33 cellular contexts compared by ENCODE assay signal in the genomic region with DNA sequence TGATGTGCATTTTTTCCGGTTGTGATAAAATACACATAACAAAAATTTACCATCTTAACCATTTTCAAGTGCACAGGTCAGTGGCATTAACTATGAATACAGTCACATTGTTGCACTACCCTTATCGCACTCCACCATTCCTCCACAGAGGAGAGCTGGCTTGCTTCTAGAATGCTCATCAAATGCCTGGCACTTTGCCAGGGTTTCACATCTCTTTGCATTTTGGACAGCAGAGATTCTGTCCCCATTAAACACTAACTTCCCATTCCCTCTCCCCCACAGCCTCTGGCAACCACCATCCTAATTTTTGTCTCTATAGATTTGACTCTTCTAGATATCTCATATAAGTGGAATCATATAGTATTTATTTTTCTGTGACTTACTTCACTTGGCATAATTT.
"Had no signal": no experiment of that assay in that cellular context is flagged by ENCODE, and none has a peak within 500 bp of the region (broad histone marks: within the 10 kb centered on the region; RNA-seq: fewer than 3 reads in every experiment).

No MANE protein-coding gene starts in this region.

- DNase-seq: activated B cell treated with CpG ODN at 0.5 μM for 24 hours; activated CD4-positive, alpha-beta T cell treated with anti-CD3 and anti-CD28 coated beads for 1 hour; activated CD4-positive, alpha-beta T cell treated with anti-CD3 and anti-CD28 coated beads for 48 hours; activated CD8-positive, alpha-beta T cell treated with anti-CD3 and anti-CD28 coated beads for 36 hours; activated effector memory CD4-positive, alpha-beta T cell treated with anti-CD3 and anti-CD28 coated beads, Interleukin-2, amount 50 U/mL, for 16 hours; activated naive CD4-positive, alpha-beta T cell; activated naive CD4-positive, alpha-beta T cell treated with anti-CD3 and anti-CD28 coated beads, Interleukin-2, amount 50 U/mL, for 16 hours; activated naive CD8-positive, alpha-beta T cell treated with anti-CD3 and anti-CD28 coated beads, Interleukin-2, amount 10 ng/mL, durations not matched to agents 7 days and 5 days; activated T-cell treated with anti-CD3 and anti-CD28 coated beads, Interleukin-2, amount 50 U/mL, for 1 hour; activated T-cell treated with anti-CD3 and anti-CD28 coated beads, Interleukin-2, amount 50 U/mL, for 72 hours; amygdala; Kasumi-1; KG1; MG63; NCI-H1105; NCI-H1417 treated with DMSO at 0.1 percent for 48 hours; NCI-H187 treated with DMSO at 0.1 percent for 48 hours; NCI-H2081; NCI-H2171; NCI-H446; NCI-H510A treated with DMSO at 0.1 percent for 48 hours; NCI-H526 treated with DMSO at 0.1 percent for 48 hours; NCI-H82; PC-9; Right ventricle myocardium superior had no signal

- H3K9me3 ChIP-seq: ascending aorta, MG63 had no signal

- H3K27ac ChIP-seq: ascending aorta, cardiac muscle cell, PC-9, VCaP had no signal

- H3K4me1 Mint-ChIP-seq: activated B cell treated with CpG ODN at 0.5 μM for 24 hours; activated naive CD8-positive, alpha-beta T cell treated with anti-CD3 and anti-CD28 coated beads, Interleukin-2, amount 10 ng/mL, durations not matched to agents 7 days and 5 days; activated T-helper 17 cell treated with anti-CD3 and anti-CD28 coated beads, Interleukin-2, amount 50 U/mL, for 72 hours; central memory CD8-positive, alpha-beta T cell; IgD-negative memory B cell had no signal

- H3K27me3 Mint-ChIP-seq: activated B cell treated with CpG ODN at 0.5 μM for 24 hours; activated CD8-positive, alpha-beta T cell treated with anti-CD3 and anti-CD28 coated beads for 36 hours; activated naive CD8-positive, alpha-beta T cell treated with anti-CD3 and anti-CD28 coated beads, Interleukin-2, amount 10 ng/mL, durations not matched to agents 7 days and 5 days; activated T-helper 17 cell treated with anti-CD3 and anti-CD28 coated beads, Interleukin-2, amount 50 U/mL, for 72 hours had no signal

- FAIRE-seq: RCC 7860 had no signal

- H3K4me2 ChIP-seq: PC-9 had no signal

- H2AFZ ChIP-seq: PC-9 had no signal

- H3K36me3 Mint-ChIP-seq: activated naive CD8-positive, alpha-beta T cell treated with anti-CD3 and anti-CD28 coated beads, Interleukin-2, amount 10 ng/mL, durations not matched to agents 7 days and 5 days; IgD-negative memory B cell had no signal

- H3K9me3 Mint-ChIP-seq: activated B cell treated with CpG ODN at 0.5 μM for 24 hours; activated CD8-positive, alpha-beta T cell treated with anti-CD3 and anti-CD28 coated beads for 36 hours; activated naive CD8-positive, alpha-beta T cell treated with anti-CD3 and anti-CD28 coated beads, Interleukin-2, amount 10 ng/mL, durations not matched to agents 7 days and 5 days; activated T-cell treated with anti-CD3 and anti-CD28 coated beads, Interleukin-2, amount 50 U/mL, for 72 hours; activated T-helper 17 cell treated with anti-CD3 and anti-CD28 coated beads, Interleukin-2, amount 50 U/mL, for 72 hours; central memory CD8-positive, alpha-beta T cell; T-helper 2 cell treated with Interferon-gamma antibody and Interleukin-4, amounts not matched to agents 5 μg/mL and 100 μg/mL, for 36 hours had no signal

- H3K27ac Mint-ChIP-seq: activated B cell treated with CpG ODN at 0.5 μM for 24 hours; activated CD8-positive, alpha-beta T cell treated with anti-CD3 and anti-CD28 coated beads for 36 hours; activated naive CD8-positive, alpha-beta T cell treated with anti-CD3 and anti-CD28 coated beads, Interleukin-2, amount 10 ng/mL, durations not matched to agents 7 days and 5 days; activated T-cell treated with anti-CD3 and anti-CD28 coated beads, Interleukin-2, amount 50 U/mL, for 72 hours; activated T-helper 17 cell treated with anti-CD3 and anti-CD28 coated beads, Interleukin-2, amount 50 U/mL, for 72 hours; IgD-negative memory B cell; T-helper 2 cell treated with Interferon-gamma antibody and Interleukin-4, amounts not matched to agents 5 μg/mL and 100 μg/mL, for 36 hours had no signal

- H3K27me3 ChIP-seq: ascending aorta, cardiac muscle cell, MG63 had no signal

- H3K4me3 ChIP-seq: ascending aorta, cardiac muscle cell, MG63, PC-9 had no signal

- H3K36me3 ChIP-seq: ascending aorta, cardiac muscle cell, MG63 had no signal

- ATAC-seq: activated CD8-positive, alpha-beta T cell treated with anti-CD3 and anti-CD28 coated beads for 36 hours; activated T-cell treated with anti-CD3 and anti-CD28 coated beads, Interleukin-2, amount 50 U/mL, for 72 hours; activated T-helper 17 cell treated with anti-CD3 and anti-CD28 coated beads, Interleukin-2, amount 50 U/mL, for 72 hours had no signal

- H3K4me3 Mint-ChIP-seq: activated B cell treated with CpG ODN at 0.5 μM for 24 hours; activated CD8-positive, alpha-beta T cell treated with anti-CD3 and anti-CD28 coated beads for 36 hours; activated naive CD8-positive, alpha-beta T cell treated with anti-CD3 and anti-CD28 coated beads, Interleukin-2, amount 10 ng/mL, durations not matched to agents 7 days and 5 days; activated T-cell treated with anti-CD3 and anti-CD28 coated beads, Interleukin-2, amount 50 U/mL, for 72 hours; activated T-helper 17 cell treated with anti-CD3 and anti-CD28 coated beads, Interleukin-2, amount 50 U/mL, for 72 hours; central memory CD8-positive, alpha-beta T cell; IgD-negative memory B cell; T-helper 2 cell treated with Interferon-gamma antibody and Interleukin-4, amounts not matched to agents 5 μg/mL and 100 μg/mL, for 36 hours had no signal
